14 cellular contexts compared by ENCODE assay signal in the genomic region with DNA sequence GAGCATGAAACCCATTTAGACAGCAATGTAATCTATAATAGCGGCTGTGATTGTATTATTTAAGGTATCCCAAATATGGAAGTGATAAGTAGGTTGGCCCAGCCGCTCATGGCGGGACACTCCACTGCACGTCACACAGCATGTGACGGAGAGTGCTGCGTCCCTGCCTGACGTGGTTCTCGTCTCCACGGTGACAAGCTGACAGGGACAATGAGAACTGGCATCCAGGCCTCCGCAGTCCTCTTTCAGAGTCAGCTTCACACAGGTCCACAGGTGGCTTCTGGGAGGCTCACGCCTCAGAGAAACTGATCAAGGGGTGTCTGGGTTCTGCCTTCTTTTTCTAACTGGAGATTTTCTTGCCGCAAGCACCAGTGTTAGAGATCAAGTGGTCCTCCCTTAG.
"Had no signal": no experiment of that assay in that cellular context is flagged by ENCODE, and none has a peak within 500 bp of the region (broad histone marks: within the 10 kb centered on the region; RNA-seq: fewer than 3 reads in every experiment).

No MANE protein-coding gene starts in this region.

- H3K36me3 Mint-ChIP-seq: activated naive CD4-positive, alpha-beta T cell treated with anti-CD3 and anti-CD28 coated beads, Interleukin-2, amount 10 ng/mL, durations not matched to agents 7 days and 5 days had no signal

- H3K27me3 Mint-ChIP-seq: activated naive CD4-positive, alpha-beta T cell treated with anti-CD3 and anti-CD28 coated beads, Interleukin-2, amount 10 ng/mL, durations not matched to agents 7 days and 5 days had no signal

- ATAC-seq: activated CD4-positive, CD25-positive, alpha-beta regulatory T cell treated with anti-CD3 and anti-CD28 coated beads, Interleukin-2, amount 50 U/mL, for 24 hours had no signal

- H3K4me3 Mint-ChIP-seq: activated naive CD4-positive, alpha-beta T cell treated with anti-CD3 and anti-CD28 coated beads, Interleukin-2, amount 10 ng/mL, durations not matched to agents 7 days and 5 days had no signal

- H3K9me3 ChIP-seq: esophagus squamous epithelium, transverse colon had no signal

- DNase-seq: activated CD4-positive, alpha-beta T cell treated with anti-CD3 and anti-CD28 coated beads, Interleukin-2, amount 50 U/mL, for 4 hours; activated naive CD4-positive, alpha-beta T cell treated with anti-CD3 and anti-CD28 coated beads, Interleukin-2, amount 10 ng/mL, durations not matched to agents 7 days and 5 days; activated T-cell treated with anti-CD3 and anti-CD28 coated beads, Interleukin-2, amount 50 U/mL, for 1 hour; effector CD4-positive, alpha-beta T cell; esophagus squamous epithelium; small intestine; stimulated activated CD4-positive, alpha-beta T cell treated with anti-CD3 and anti-CD28 coated beads, Interleukin-4, amount 100 ng/mL, for 24 hours; stimulated activated naive CD4-positive, alpha-beta T cell; transverse colon had no signal

- H3K27me3 ChIP-seq: cardiac muscle cell, esophagus squamous epithelium, transverse colon had no signal

- H3K9me3 Mint-ChIP-seq: activated naive CD4-positive, alpha-beta T cell treated with anti-CD3 and anti-CD28 coated beads, Interleukin-2, amount 10 ng/mL, durations not matched to agents 7 days and 5 days; activated T-helper 2 cell treated with anti-CD3 and anti-CD28 coated beads, Interferon-gamma antibody, Interleukin-2, Interleukin-4, amounts not matched to agents 10 μg/mL and 5 μg/mL and 100 μg/mL, durations not matched to agents 14 hours and 24 hours and 36 hours had no signal

- H3K36me3 ChIP-seq: cardiac muscle cell, esophagus squamous epithelium, transverse colon had no signal

- H3K27ac ChIP-seq: cardiac muscle cell, esophagus squamous epithelium, SK-N-MC, transverse colon had no signal

- H3K27ac Mint-ChIP-seq: activated naive CD4-positive, alpha-beta T cell treated with anti-CD3 and anti-CD28 coated beads, Interleukin-2, amount 10 ng/mL, durations not matched to agents 7 days and 5 days; activated T-helper 2 cell treated with anti-CD3 and anti-CD28 coated beads, Interferon-gamma antibody, Interleukin-2, Interleukin-4, amounts not matched to agents 10 μg/mL and 5 μg/mL and 100 μg/mL, durations not matched to agents 14 hours and 24 hours and 36 hours; progenitor cell of endocrine pancreas had no signal

- H3K4me3 ChIP-seq: cardiac muscle cell, esophagus squamous epithelium, SK-N-MC, transverse colon had no signal
